ENCODE assay signal across 14 cellular contexts in the genomic region with DNA sequence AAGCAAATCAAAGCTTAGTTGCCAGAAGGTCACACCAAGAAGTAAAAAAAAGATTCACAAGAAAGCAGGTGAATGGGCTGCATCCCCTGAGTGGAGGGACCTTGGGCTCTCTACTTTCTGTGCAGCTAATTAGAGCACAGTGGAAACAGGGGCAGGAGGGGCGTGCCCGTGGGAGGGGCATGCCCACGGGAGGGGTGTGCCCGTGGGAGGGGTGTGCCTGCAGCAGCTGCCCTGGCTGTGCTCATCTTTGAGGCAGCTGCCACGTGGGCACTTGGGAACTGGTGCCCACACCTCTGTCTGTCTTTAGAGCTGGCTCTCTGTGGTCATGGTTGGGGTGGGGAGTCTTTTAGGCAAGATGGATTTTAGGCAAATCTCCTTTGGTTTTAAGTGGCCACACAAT. TPM values are rescaled to one million over a fixed set of nuclear protein-coding genes. Genes with fewer than 3 reads are reported as not detected.
A peak's percentile ranks its signal among the peaks of the same experiment; 100 is the strongest.
DNase-seq lines count a peak whose midpoint lies in the region; ATAC-seq and TF ChIP-seq lines count a peak whose summit lies in the region.
"Had no signal": no experiment of that assay in that cellular context is flagged by ENCODE, and none has a peak within 500 bp of the region (broad histone marks: within the 10 kb centered on the region; RNA-seq: fewer than 3 reads in every experiment).

No MANE protein-coding gene starts in this region.

- H3K27ac Mint-ChIP-seq in activated naive CD4-positive, alpha-beta T cell treated with anti-CD3 and anti-CD28 coated beads, Interleukin-2, amount 50 U/mL, for 72 hours = no peak overlapping the region
- H3K27ac Mint-ChIP-seq in nephron progenitor cell = no peak overlapping the region
- H3K27ac Mint-ChIP-seq: activated naive CD8-positive, alpha-beta T cell had no signal

- H3K27me3 Mint-ChIP-seq in nephron progenitor cell (ENCODE audit: low read depth, poor library complexity) = peaks cover 6% of the 10 kb centered on the region

- ATAC-seq in activated naive CD4-positive, alpha-beta T cell treated with anti-CD3 and anti-CD28 coated beads, Interleukin-2, amount 50 U/mL, for 72 hours = no peak
- ATAC-seq in HG02938 (IDR thresholded peaks at IDR 0.05; ENCODE audit: unreplicated experiment) (no peak), GM18520 (IDR thresholded peaks at IDR 0.05; ENCODE audit: unreplicated experiment) (no peak)
- ATAC-seq: HepG2 had no signal

- H3K9me3 Mint-ChIP-seq in activated naive CD4-positive, alpha-beta T cell treated with anti-CD3 and anti-CD28 coated beads, Interleukin-2, amount 50 U/mL, for 72 hours = no peaks in the 10 kb centered on the region
- peaks cover 4% of the 10 kb centered on the region for H3K9me3 Mint-ChIP-seq in nephron progenitor cell

- TF ChIP-seq CTCF in nephron progenitor cell (IDR thresholded peaks at IDR 0.05) = no peak

- H3K36me3 Mint-ChIP-seq in activated naive CD4-positive, alpha-beta T cell treated with anti-CD3 and anti-CD28 coated beads, Interleukin-2, amount 50 U/mL, for 72 hours = no peaks in the 10 kb centered on the region
- peaks cover 29% of the 10 kb centered on the region for H3K36me3 Mint-ChIP-seq in nephron progenitor cell (ENCODE audit: low read depth)

- DNase-seq in activated naive CD4-positive, alpha-beta T cell treated with Interleukin-2 at 50 U/mL for 16 hours = peak; percentile 4
- no peak for DNase-seq in activated naive CD4-positive, alpha-beta T cell treated with anti-CD3 and anti-CD28 coated beads, Interleukin-2, amount 50 U/mL, for 72 hours (ENCODE audit: low spot score in 2 of 2)
- DNase-seq in LHCN-M2 (ENCODE audit: low read depth) (peak; percentile 41), fibroblast of gingiva (ENCODE audit: low read depth) (peak; percentile 19), nephron progenitor cell (no peak)
- peak; percentile 12 for DNase-seq in stimulated activated CD4-positive, alpha-beta T cell treated with anti-CD3 and anti-CD28 coated beads, Interleukin-4, amount 100 ng/mL, for 1 hour
- DNase-seq: foreskin melanocyte, NCI-H1436, NCI-H82, pancreas had no signal

- no peak overlapping the region for H3K4me3 Mint-ChIP-seq in nephron progenitor cell
- H3K4me3 Mint-ChIP-seq: activated naive CD8-positive, alpha-beta T cell had no signal

- H3K4me1 Mint-ChIP-seq in nephron progenitor cell = peaks cover 8% of the 10 kb centered on the region

RNA-seq across cellular contexts. Expression of a gene that starts 60.0 kb away (rescaled TPM):
- 1 to 10 TPM in 1 of 2 donors, not detected in 1; 2.2 TPM for total RNA-seq in activated naive CD4-positive, alpha-beta T cell treated with anti-CD3 and anti-CD28 coated beads, Interleukin-2, amount 50 U/mL, for 72 hours
- total RNA-seq in LHCN-M2 (2014; rRNA removed) = 27.2 and 27.8 TPM in 2 replicates
- polyA plus RNA-seq in LHCN-M2 (2012) = 7.0 TPM

Comparison
In these comparisons a context has a peak if more than half of its experiments do, and no peak if none do; other contexts are left out.
1. DNase-seq: peak in activated naive CD4-positive, alpha-beta T cell treated with Interleukin-2 at 50 U/mL for 16 hours (single experiment), LHCN-M2 (single experiment), fibroblast of gingiva (single experiment) and stimulated activated CD4-positive, alpha-beta T cell treated with anti-CD3 and anti-CD28 coated beads, Interleukin-4, amount 100 ng/mL, for 1 hour (single experiment); none in activated naive CD4-positive, alpha-beta T cell treated with anti-CD3 and anti-CD28 coated beads, Interleukin-2, amount 50 U/mL, for 72 hours (0 of 2) and nephron progenitor cell (single experiment).